13 cellular contexts compared by ENCODE assay signal in the genomic region with DNA sequence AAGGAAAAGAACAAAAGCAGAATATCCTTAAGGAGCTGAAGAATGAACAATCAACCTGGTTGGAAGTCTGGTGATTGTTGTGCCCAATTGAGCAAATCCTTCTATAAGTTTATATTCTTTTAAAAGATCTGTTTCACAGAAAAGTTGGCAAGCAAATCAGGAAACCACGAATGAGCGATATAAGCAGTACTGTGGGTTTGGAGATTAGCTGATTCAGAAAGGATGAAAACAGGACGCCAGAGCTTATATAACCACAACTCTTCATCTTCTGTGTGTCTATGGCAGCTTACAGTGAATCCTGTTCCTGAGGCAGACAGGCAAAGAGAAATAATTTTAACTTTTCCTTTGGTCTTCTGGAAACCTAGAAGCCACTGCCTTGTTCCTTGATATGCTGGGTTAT.
A peak's percentile ranks its signal among the peaks of the same experiment; 100 is the strongest.
DNase-seq lines count a peak whose midpoint lies in the region; ATAC-seq, FAIRE-seq and TF ChIP-seq lines count a peak whose summit lies in the region.
"Had no signal": no experiment of that assay in that cellular context is flagged by ENCODE, and none has a peak within 500 bp of the region (broad histone marks: within the 10 kb centered on the region; RNA-seq: fewer than 3 reads in every experiment).

No MANE protein-coding gene starts in this region.

- CTCF ChIA-PET in MCF 10A (lab: Yijun Ruan, JAX): interaction anchor here (0.6 kb wide), 1 partner anchor 260 kb away, joined by 5 read pairs; no protein-coding TSS in a partner anchor
- CTCF ChIA-PET in endothelial cell of umbilical vein (lab: Charles Lee): interaction anchor here (0.8 to 1.5 kb wide), 4 partner anchors 10 to 89 kb away, joined by 3 to 4 read pairs (median 3); no protein-coding TSS in a partner anchor

- H3K4me1 ChIP-seq in breast epithelium (no peaks in the 10 kb centered on the region), endothelial cell of umbilical vein (ENCODE audit: control insufficient read depth, extremely low read depth, insufficient read depth, low read length) (no peaks in the 10 kb centered on the region), upper lobe of right lung (peaks cover 6% of the 10 kb centered on the region)
- H3K4me1 ChIP-seq: psoas muscle had no signal

- no peak overlapping the region for H2AFZ ChIP-seq in endothelial cell of umbilical vein (ENCODE audit: low read depth, low read length)

- POLR2A ChIA-PET in MCF 10A (lab: Yijun Ruan, JAX) (no interaction called here), endothelial cell of umbilical vein (lab: Charles Lee) (no interaction called here)

- H4K20me1 ChIP-seq in endothelial cell of umbilical vein (replicated peaks; ENCODE audit: control insufficient read depth, extremely low read depth, insufficient read depth, low read length): no peaks in the 10 kb centered on the region

- H3K9me1 ChIP-seq in endothelial cell of umbilical vein (replicated peaks; ENCODE audit: control insufficient read depth, extremely low read depth, insufficient read depth, low read length): no peaks in the 10 kb centered on the region

- H3K9me3 Mint-ChIP-seq in MCF 10A (ENCODE audit: unreplicated experiment) (no peaks in the 10 kb centered on the region), endothelial cell (ENCODE audit: unreplicated experiment) (no peaks in the 10 kb centered on the region)
- H3K9me3 Mint-ChIP-seq: CD14-positive monocyte had no signal

- TF ChIP-seq CTCF in MCF 10A (IDR thresholded peaks at IDR 0.05; ENCODE audit: unreplicated experiment) (no peak), breast epithelium (IDR thresholded peaks at IDR 0.05) (no peak), endothelial cell of umbilical vein (IDR thresholded peaks at IDR 0.05; ENCODE audit: extremely low read depth in 1 of 2, insufficient read depth in 1 of 2, low read depth in 1 of 2, low read length in 2 of 2) (no peak), upper lobe of right lung (IDR thresholded peaks at IDR 0.05) (no peak), endothelial cell (IDR thresholded peaks at IDR 0.05; ENCODE audit: unreplicated experiment) (no peak)

- dilution Hi-C loops in endothelial cell of umbilical vein (cut with MboI; ENCODE audit: extremely low pct_ligation_motif_present, low sequenced_read_pairs): no loop called here

- H3K27me3 Mint-ChIP-seq in MCF 10A (ENCODE audit: insufficient read depth, unreplicated experiment): no peaks in the 10 kb centered on the region
- no peaks in the 10 kb centered on the region for H3K27me3 Mint-ChIP-seq in endothelial cell (ENCODE audit: unreplicated experiment)

- no peak overlapping the region for H3K4me3 ChIP-seq in breast epithelium
- H3K4me3 ChIP-seq in endothelial cell of umbilical vein (replicated peaks in 1 of 3; ENCODE audit: insufficient read depth in 1 of 3, low read depth in 1 of 3, low read length in 3 of 3): no peak overlapping the region
- H3K4me3 ChIP-seq in upper lobe of right lung: no peak overlapping the region
- H3K4me3 ChIP-seq: psoas muscle had no signal

- no peak overlapping the region for H3K4me2 ChIP-seq in endothelial cell of umbilical vein (ENCODE audit: insufficient read depth, low read length)

- H3K36me3 ChIP-seq in breast epithelium: no peaks in the 10 kb centered on the region
- no peaks in the 10 kb centered on the region for H3K36me3 ChIP-seq in endothelial cell of umbilical vein (ENCODE audit: control insufficient read depth in 2 of 2, extremely low read depth in 1 of 2, insufficient read depth in 2 of 2, low read length in 2 of 2)
- H3K36me3 ChIP-seq in upper lobe of right lung: no peaks in the 10 kb centered on the region

- peak; percentile 11 for DNase-seq in MCF 10A (ENCODE audit: unreplicated experiment)
- DNase-seq in breast epithelium (ENCODE audit: low spot score in 2 of 2): no peak
- DNase-seq in endothelial cell of umbilical vein (ENCODE audit: low read depth, low spot score): peak; percentile 65
- DNase-seq in upper lobe of right lung: no peak
- DNase-seq in DMS53 treated with DMSO at 0.1 percent for 48 hours (lab: John Stamatoyannopoulos, UW; ENCODE audit: unreplicated experiment): no peak
- no peak for DNase-seq in endothelial cell (ENCODE audit: low spot score)
- no peak for DNase-seq in activated effector memory CD4-positive, alpha-beta T cell treated with anti-CD3 and anti-CD28 coated beads, Interleukin-2, amount 50 U/mL, for 16 hours
- DNase-seq: cerebellar nuclear complex, NCI-H2081, psoas muscle, Right ventricle myocardium superior had no signal

- H3K9me3 ChIP-seq in breast epithelium (no peaks in the 10 kb centered on the region), endothelial cell of umbilical vein (replicated peaks; ENCODE audit: control insufficient read depth, insufficient read depth, low read length) (no peaks in the 10 kb centered on the region), upper lobe of right lung (no peaks in the 10 kb centered on the region)
- H3K9me3 ChIP-seq: psoas muscle had no signal

- no peaks in the 10 kb centered on the region for H3K79me2 ChIP-seq in endothelial cell of umbilical vein (ENCODE audit: control insufficient read depth, insufficient read depth, low read length)

- H3K27me3 ChIP-seq in breast epithelium (no peaks in the 10 kb centered on the region), endothelial cell of umbilical vein (ENCODE audit: control insufficient read depth in 2 of 2, insufficient read depth in 2 of 2, low read length in 2 of 2) (no peaks in the 10 kb centered on the region), upper lobe of right lung (no peaks in the 10 kb centered on the region)

- H3K4me3 Mint-ChIP-seq in MCF 10A (ENCODE audit: unreplicated experiment): no peak overlapping the region
- H3K4me3 Mint-ChIP-seq in endothelial cell (ENCODE audit: unreplicated experiment): no peak overlapping the region
- H3K4me3 Mint-ChIP-seq: CD14-positive monocyte had no signal

- intact Hi-C loops in MCF 10A (cut with micrococcal nuclease) (no loop called here), breast epithelium (cut with DNase I; ENCODE audit: low total_unique reads) (no loop called here), endothelial cell of umbilical vein (cut with micrococcal nuclease) (no loop called here), upper lobe of right lung (cut with DNase I) (no loop called here)

- no peak for FAIRE-seq in endothelial cell of umbilical vein (lab: Jason Lieb, UNC)

- H3K36me3 Mint-ChIP-seq in MCF 10A (ENCODE audit: insufficient read depth, unreplicated experiment) (peaks cover 53% of the 10 kb centered on the region), endothelial cell (ENCODE audit: low read depth, unreplicated experiment) (peaks cover 20% of the 10 kb centered on the region)

- peak; percentile 66 for ATAC-seq in SK-N-SH treated with all-trans-retinoic acid at 6 μM for 48 hours
- no peak for ATAC-seq in upper lobe of right lung
- ATAC-seq: psoas muscle had no signal

- H3K4me1 Mint-ChIP-seq in MCF 10A (ENCODE audit: insufficient read depth, unreplicated experiment) (no peaks in the 10 kb centered on the region), endothelial cell (ENCODE audit: unreplicated experiment) (no peaks in the 10 kb centered on the region)
- H3K4me1 Mint-ChIP-seq: CD14-positive monocyte had no signal

- H3K27ac Mint-ChIP-seq in MCF 10A (ENCODE audit: low read depth, unreplicated experiment) (no peak overlapping the region), endothelial cell (ENCODE audit: unreplicated experiment) (no peak overlapping the region)

- H3K27ac ChIP-seq in breast epithelium (no peak overlapping the region), endothelial cell of umbilical vein (ENCODE audit: insufficient read depth, low read depth, low read length) (no peak overlapping the region), upper lobe of right lung (peak overlapping the region; percentile 4)
- H3K27ac ChIP-seq: psoas muscle had no signal

- TF ChIP-seq POLR2A in breast epithelium (IDR thresholded peaks at IDR 0.05) (no peak), endothelial cell of umbilical vein (IDR thresholded peaks at IDR 0.05; ENCODE audit: low read depth, low read length) (no peak)

- no peak overlapping the region for H3K9ac ChIP-seq in endothelial cell of umbilical vein (replicated peaks; ENCODE audit: extremely low read depth, insufficient read depth, low read length)

- BruUV-seq in MCF 10A (replicated peaks; lab: Mats Ljungman, UMichigan) (no TSS peak), endothelial cell of umbilical vein (replicated peaks; lab: Mats Ljungman, UMichigan) (no TSS peak)

TF ChIP-seq in SK-N-SH treated with all-trans-retinoic acid at 6 μM for 48 hours, 23 proteins besides CTCF, POLR2A, EP300 and RAD21 (continues in another document):
- TF ChIP-seq, protein P1, sequence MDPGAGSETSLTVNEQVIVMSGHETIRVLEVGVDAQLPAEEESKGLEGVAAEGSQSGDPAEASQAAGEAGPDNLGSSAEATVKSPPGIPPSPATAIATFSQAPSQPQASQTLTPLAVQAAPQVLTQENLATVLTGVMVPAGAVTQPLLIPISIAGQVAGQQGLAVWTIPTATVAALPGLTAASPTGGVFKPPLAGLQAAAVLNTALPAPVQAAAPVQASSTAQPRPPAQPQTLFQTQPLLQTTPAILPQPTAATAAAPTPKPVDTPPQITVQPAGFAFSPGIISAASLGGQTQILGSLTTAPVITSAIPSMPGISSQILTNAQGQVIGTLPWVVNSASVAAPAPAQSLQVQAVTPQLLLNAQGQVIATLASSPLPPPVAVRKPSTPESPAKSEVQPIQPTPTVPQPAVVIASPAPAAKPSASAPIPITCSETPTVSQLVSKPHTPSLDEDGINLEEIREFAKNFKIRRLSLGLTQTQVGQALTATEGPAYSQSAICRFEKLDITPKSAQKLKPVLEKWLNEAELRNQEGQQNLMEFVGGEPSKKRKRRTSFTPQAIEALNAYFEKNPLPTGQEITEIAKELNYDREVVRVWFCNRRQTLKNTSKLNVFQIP (CRISPR knock-in tag; IDR thresholded peaks at IDR 0.05; ENCODE audit: borderline replicate concordance, low read depth): no peak
- TF ChIP-seq TOX (CRISPR knock-in tag; IDR thresholded peaks at IDR 0.05; ENCODE audit: borderline replicate concordance) (no peak), ZFP3 (CRISPR knock-in tag; IDR thresholded peaks at IDR 0.05) (no peak)

TF ChIP-seq in endothelial cell of umbilical vein, 7 proteins besides CTCF, POLR2A, EP300 and RAD21:
- TF ChIP-seq JUN (IDR thresholded peaks at IDR 0.05; ENCODE audit: borderline replicate concordance, insufficient read depth, insufficient read length, low read depth) (no peak), POLR2AphosphoS5 (IDR thresholded peaks at IDR 0.05; ENCODE audit: insufficient read depth, low read depth, low read length) (no peak), GATA2 (IDR thresholded peaks at IDR 0.05; ENCODE audit: insufficient read depth, insufficient read length, low read depth, low read length) (no peak)

Comparison
In these comparisons a context has a peak if more than half of its experiments do, and no peak if none do; other contexts are left out.
1. DNase-seq: peak in MCF 10A (single experiment) and endothelial cell of umbilical vein (single experiment); none in breast epithelium (0 of 2), upper lobe of right lung (single experiment), DMS53 treated with DMSO at 0.1 percent for 48 hours (single experiment), endothelial cell (single experiment) and activated effector memory CD4-positive, alpha-beta T cell treated with anti-CD3 and anti-CD28 coated beads, Interleukin-2, amount 50 U/mL, for 16 hours (single experiment).